In genomic region chr12:53980448-53981388, GRCh38 we compare ENCODE assay signal across 1 cellular context.
A peak's percentile ranks its signal among the peaks of the same experiment; 100 is the strongest.
TF ChIP-seq lines count a peak whose summit lies in the region.

No MANE protein-coding gene starts in this region.

TF ChIP-seq in HEK293, 187 proteins besides CTCF, POLR2A, EP300 and RAD21 (continued from another document):
- TF ChIP-seq PATZ1 (tag by site-specific recombination; IDR thresholded peaks at IDR 0.05) (no peak), ZNF660 (tag by site-specific recombination; IDR thresholded peaks at IDR 0.05) (no peak), ZBTB17 (tag by site-specific recombination; IDR thresholded peaks at IDR 0.05) (peak; percentile 61; the same call in 1 of the 2 replicates), ZNF366 (tag by site-specific recombination; conservative IDR thresholded peaks at IDR 0.05) (peak; percentile 93), ZNF112 (tag by site-specific recombination; IDR thresholded peaks at IDR 0.05) (no peak), ZNF19 (tag by site-specific recombination; IDR thresholded peaks at IDR 0.05; ENCODE audit: low read depth) (no peak), ZNF114 (tag by site-specific recombination; IDR thresholded peaks at IDR 0.05) (no peak), ZNF266 (tag by site-specific recombination; IDR thresholded peaks at IDR 0.05; ENCODE audit: low read depth) (no peak), ZNF10 (tag by site-specific recombination; IDR thresholded peaks at IDR 0.05) (no peak), GFI1B (tag by site-specific recombination; IDR thresholded peaks at IDR 0.05) (no peak), ZNF449 (tag by site-specific recombination; IDR thresholded peaks at IDR 0.05) (no peak), ZNF175 (tag by site-specific recombination; IDR thresholded peaks at IDR 0.05) (no peak), ZNF394 (tag by site-specific recombination; IDR thresholded peaks at IDR 0.05; ENCODE audit: borderline replicate concordance) (no peak), ZNF692 (tag by site-specific recombination; IDR thresholded peaks at IDR 0.05) (no peak), ZNF214 (tag by site-specific recombination; IDR thresholded peaks at IDR 0.05; ENCODE audit: borderline replicate concordance) (no peak), HOXA7 (CRISPR knock-in tag; IDR thresholded peaks at IDR 0.05; ENCODE audit: borderline replicate concordance) (no peak), HIC1 (tag by site-specific recombination; IDR thresholded peaks at IDR 0.05) (no peak), ZSCAN4 (tag by site-specific recombination; IDR thresholded peaks at IDR 0.05) (0 out of 2 replicates have a peak, but pooled peaks have one; percentile 14), ZNF121 (tag by site-specific recombination; IDR thresholded peaks at IDR 0.05) (no peak), ZNF664 (tag by site-specific recombination; IDR thresholded peaks at IDR 0.05) (no peak), ZBTB8A (tag by site-specific recombination; IDR thresholded peaks at IDR 0.05) (peak; percentile 13; the same call in 1 of the 2 replicates), YY2 (tag by site-specific recombination; IDR thresholded peaks at IDR 0.05) (no peak), EGR2 (tag by site-specific recombination; IDR thresholded peaks at IDR 0.05; ENCODE audit: low read depth) (peak; percentile 4; the same call in 1 of the 2 replicates), OSR2 (tag by site-specific recombination; IDR thresholded peaks at IDR 0.05) (no peak), PRDM1 (tag by site-specific recombination; IDR thresholded peaks at IDR 0.05) (peak; percentile 96), KLF8 (tag by site-specific recombination; IDR thresholded peaks at IDR 0.05) (0 out of 2 replicates have a peak, but pooled peaks have one; percentile 14), ZSCAN30 (tag by site-specific recombination; IDR thresholded peaks at IDR 0.05) (no peak), ZNF211 (tag by site-specific recombination; IDR thresholded peaks at IDR 0.05; ENCODE audit: low read depth) (no peak), ZNF843 (tag by site-specific recombination; IDR thresholded peaks at IDR 0.05) (no peak), ZNF302 (tag by site-specific recombination; IDR thresholded peaks at IDR 0.05; ENCODE audit: low read depth) (no peak), ZNF521 (tag by site-specific recombination; IDR thresholded peaks at IDR 0.05) (no peak)
